In the genomic region with DNA sequence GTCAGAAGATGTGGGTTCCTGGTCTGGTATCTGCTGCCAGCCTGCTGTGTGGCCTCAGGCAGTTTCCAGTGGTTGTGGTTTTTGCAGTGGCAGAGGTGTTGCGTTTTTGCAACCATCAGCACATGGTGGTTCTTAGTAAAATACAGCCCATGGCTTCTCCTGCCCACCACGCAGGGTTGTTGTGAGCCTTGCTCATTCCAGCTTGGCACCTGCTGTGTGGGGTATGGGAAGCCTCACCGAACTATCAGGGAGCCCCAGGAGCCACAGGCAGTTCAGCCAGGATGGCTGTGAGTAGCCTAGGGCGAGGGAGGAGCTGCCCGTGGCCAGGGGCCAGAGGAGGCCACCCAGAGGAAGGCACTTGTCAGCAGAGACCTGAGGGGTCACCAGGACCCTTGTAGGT, we compare ENCODE assay signal across 15 cellular contexts. TPM values are rescaled to one million over a fixed set of nuclear protein-coding genes. Genes with fewer than 3 reads are reported as not detected.
A peak's percentile ranks its signal among the peaks of the same experiment; 100 is the strongest.
DNase-seq lines count a peak whose midpoint lies in the region; ATAC-seq, FAIRE-seq and TF ChIP-seq lines count a peak whose summit lies in the region.
"Had no signal": no experiment of that assay in that cellular context is flagged by ENCODE, and none has a peak within 500 bp of the region (broad histone marks: within the 10 kb centered on the region; RNA-seq: fewer than 3 reads in every experiment).

No MANE protein-coding gene starts in this region.

- TF ChIP-seq POLR2A in ovary (IDR thresholded peaks at IDR 0.05) = no peak

- peaks cover 80% of the 10 kb centered on the region for H3K36me3 Mint-ChIP-seq in CD4-positive, alpha-beta T cell (ENCODE audit: low read depth)
- H3K36me3 Mint-ChIP-seq in naive thymus-derived CD4-positive, alpha-beta T cell = peaks cover 0 to 46% (median 16%) of the 10 kb centered on the region in 5 donors

- no peak for TF ChIP-seq EP300 in ovary (IDR thresholded peaks at IDR 0.05)

- POLR2A ChIA-PET in CD4-positive, alpha-beta T cell (lab: Charles Lee) = interaction anchor here (4.1 kb wide), 1 partner anchor 9 kb away, joined by 35 read pairs; a partner anchor contains a TSS
- POLR2A ChIA-PET in naive thymus-derived CD4-positive, alpha-beta T cell (lab: Charles Lee) = interaction anchor here (12.5 kb wide), 1 partner anchor 12 kb away, joined by 241 read pairs; a partner anchor contains a TSS

- no peak for TF ChIP-seq CTCF in CD4-positive, alpha-beta T cell (IDR thresholded peaks at IDR 0.05)
- TF ChIP-seq CTCF in ovary (IDR thresholded peaks at IDR 0.05) = no peak

- 89 to 92% (median 90%) methylated on average over 5 of the region's 5 CpGs for WGBS in ovary, 3 donors

- DNase-seq in CD4-positive, alpha-beta T cell = no peak
- DNase-seq in GM18507 (ENCODE audit: extremely low spot score, insufficient read length, low read depth) (no peak), ovary (no peak), AG20443 (ENCODE audit: low spot score) (no peak)
- peak; percentile 49 for DNase-seq in activated T-cell treated with anti-CD3 and anti-CD28 coated beads, Interleukin-2, amount 50 U/mL, for 48 hours
- peak in 1 of 9 donors; percentile 37 for DNase-seq in naive thymus-derived CD4-positive, alpha-beta T cell
- DNase-seq: head of caudate nucleus; NCI-H2029; NCI-H524 treated with DMSO at 0.1 percent for 48 hours; stimulated activated CD4-positive, alpha-beta T cell treated with anti-CD3 and anti-CD28 coated beads, Interleukin-12 subunit alpha, Interleukin-12 subunit beta, amount 100 ng/mL, for 4 hours had no signal

- no peak for ATAC-seq in CD4-positive, alpha-beta T cell (ENCODE audit: poor library complexity)
- peak; percentile 18 for ATAC-seq in naive thymus-derived CD4-positive, alpha-beta T cell
- ATAC-seq in HG02642 (IDR thresholded peaks at IDR 0.05; ENCODE audit: poor library complexity, unreplicated experiment) = no peak

- peaks cover 64% of the 10 kb centered on the region for H3K4me1 Mint-ChIP-seq in CD4-positive, alpha-beta T cell (ENCODE audit: low read depth)
- peaks cover 42 to 67% (median 62%) of the 10 kb centered on the region in 7 donors for H3K4me1 Mint-ChIP-seq in naive thymus-derived CD4-positive, alpha-beta T cell

- H3K27me3 Mint-ChIP-seq in CD4-positive, alpha-beta T cell = no peaks in the 10 kb centered on the region
- H3K27me3 Mint-ChIP-seq in naive thymus-derived CD4-positive, alpha-beta T cell = no peaks in the 10 kb centered on the region
- H3K27me3 Mint-ChIP-seq: progenitor cell of endocrine pancreas had no signal

- H3K9me3 Mint-ChIP-seq in CD4-positive, alpha-beta T cell = no peaks in the 10 kb centered on the region
- H3K9me3 Mint-ChIP-seq in naive thymus-derived CD4-positive, alpha-beta T cell = peaks cover 0 to 2% (median 0%) of the 10 kb centered on the region in 11 donors

- CTCF ChIA-PET in CD4-positive, alpha-beta T cell (lab: Charles Lee) = no interaction called here
- CTCF ChIA-PET in naive thymus-derived CD4-positive, alpha-beta T cell (lab: Charles Lee) = no interaction called here

- H3K36me3 ChIP-seq in naive thymus-derived CD4-positive, alpha-beta T cell (ENCODE audit: control insufficient read depth in 2 of 3, insufficient read depth in 3 of 3, low read length in 3 of 3) = peaks cover 23 to 67% (median 25%) of the 10 kb centered on the region in 3 experiments
- no peaks in the 10 kb centered on the region for H3K36me3 ChIP-seq in ovary

- H3K27ac ChIP-seq in CD4-positive, alpha-beta T cell (ENCODE audit: low read depth, low read length) = peak overlapping the region; percentile 2
- peak overlapping the region; percentile 26 for H3K27ac ChIP-seq in naive thymus-derived CD4-positive, alpha-beta T cell (ENCODE audit: low read depth, low read length)
- H3K27ac ChIP-seq in ovary = no peak overlapping the region
- H3K27ac ChIP-seq: C4-2B, suprapubic skin had no signal

- peak overlapping the region; percentile 64 for H3K4me3 Mint-ChIP-seq in CD4-positive, alpha-beta T cell
- peak overlapping the region; percentile 39 to 77 (median 60) for H3K4me3 Mint-ChIP-seq in naive thymus-derived CD4-positive, alpha-beta T cell

- H3K27ac Mint-ChIP-seq in CD4-positive, alpha-beta T cell = peak overlapping the region; percentile 87
- peak overlapping the region; percentile 63 to 93 (median 81) for H3K27ac Mint-ChIP-seq in naive thymus-derived CD4-positive, alpha-beta T cell
- H3K27ac Mint-ChIP-seq: progenitor cell of endocrine pancreas had no signal

- intact Hi-C loops in CD4-positive, alpha-beta T cell (cut with DNase I, micrococcal nuclease) = no loop called here
- intact Hi-C loops in naive thymus-derived CD4-positive, alpha-beta T cell (cut with micrococcal nuclease) = no loop called here
- intact Hi-C loops in ovary (cut with DNase I) = loop anchor here in 1 of 4 donors (10.0 kb wide), 1 partner anchor 218 kb away; a partner anchor contains a TSS

- H3K27me3 ChIP-seq in CD4-positive, alpha-beta T cell (ENCODE audit: control insufficient read depth, insufficient read depth, low read length) = no peaks in the 10 kb centered on the region
- H3K27me3 ChIP-seq in naive thymus-derived CD4-positive, alpha-beta T cell (ENCODE audit: control insufficient read depth in 2 of 2, insufficient read depth in 2 of 2, low read length in 2 of 2) = no peaks in the 10 kb centered on the region
- H3K27me3 ChIP-seq in ovary = no peaks in the 10 kb centered on the region
- H3K27me3 ChIP-seq: suprapubic skin had no signal

- no peaks in the 10 kb centered on the region for H3K9me3 ChIP-seq in CD4-positive, alpha-beta T cell (ENCODE audit: control insufficient read depth, low read length)
- H3K9me3 ChIP-seq in naive thymus-derived CD4-positive, alpha-beta T cell (ENCODE audit: control insufficient read depth in 2 of 3, low read length in 3 of 3) = no peaks in the 10 kb centered on the region
- no peaks in the 10 kb centered on the region for H3K9me3 ChIP-seq in ovary
- H3K9me3 ChIP-seq: suprapubic skin had no signal

- H3K4me1 ChIP-seq in naive thymus-derived CD4-positive, alpha-beta T cell (ENCODE audit: control insufficient read depth in 2 of 2, insufficient read depth in 2 of 2, low read length in 2 of 2) = peaks cover 34 to 62% of the 10 kb centered on the region in 2 donors
- H3K4me1 ChIP-seq in ovary (ENCODE audit: insufficient read depth) = no peaks in the 10 kb centered on the region

- FAIRE-seq in GM18507 (lab: Jason Lieb, UNC) = peak; percentile 47

- no peak overlapping the region for H3K4me3 ChIP-seq in naive thymus-derived CD4-positive, alpha-beta T cell (ENCODE audit: low read length)
- H3K4me3 ChIP-seq in ovary = no peak overlapping the region
- H3K4me3 ChIP-seq: suprapubic skin had no signal

RNA-seq across cellular contexts. Expression of a gene that starts 9.8 kb away (rescaled TPM):
- total RNA-seq in CD4-positive, alpha-beta T cell = 100 to 1,000 TPM; 326 to 342 TPM
- total RNA-seq in naive thymus-derived CD4-positive, alpha-beta T cell = 100 to 1,000 TPM in 3 of 5 experiments, 10 to 100 TPM in 2; 82.4 to 182 (median 113) TPM
- polyA plus RNA-seq in naive thymus-derived CD4-positive, alpha-beta T cell = 100 to 1,000 TPM in 1 of 2 donors, 10 to 100 TPM in 1; 52.2 to 111 TPM
- 10 to 100 TPM; 11.7 to 46.1 (median 17.1) TPM for total RNA-seq in ovary
- polyA plus RNA-seq in ovary = 10 to 100 TPM in 1 of 2 donors, 1 to 10 TPM in 1; 1.5 to 24.4 TPM

RNA-seq across cellular contexts. Expression of a gene that starts 41.2 kb away (rescaled TPM):
- total RNA-seq in CD4-positive, alpha-beta T cell = not detected
- total RNA-seq in naive thymus-derived CD4-positive, alpha-beta T cell = 1 to 10 TPM in 1 of 5 experiments, under 1 TPM in 2, not detected in 2; 0.27 to 1.3 (median 0.43) TPM
- not detected for polyA plus RNA-seq in naive thymus-derived CD4-positive, alpha-beta T cell
- total RNA-seq in ovary = not detected
- polyA plus RNA-seq in ovary = under 1 TPM in 1 of 2 donors, not detected in 1; 0.06 TPM
- total RNA-seq: G401 had no signal

Comparison
In these comparisons a context has a peak if more than half of its experiments do, and no peak if none do; other contexts are left out.
1. DNase-seq: peak in activated T-cell treated with anti-CD3 and anti-CD28 coated beads, Interleukin-2, amount 50 U/mL, for 48 hours (2 of 2); none in CD4-positive, alpha-beta T cell (0 of 10), GM18507 (single experiment), ovary (0 of 5) and AG20443 (single experiment).
2. H3K27ac ChIP-seq: peak in CD4-positive, alpha-beta T cell (single experiment) and naive thymus-derived CD4-positive, alpha-beta T cell (single experiment); none in ovary (0 of 2).